12 cellular contexts compared by ENCODE assay signal in genomic region chr6:91299544-91300491, GRCh38.
DNase-seq lines count a peak whose midpoint lies in the region; ATAC-seq lines count a peak whose summit lies in the region.
"Had no signal": no experiment of that assay in that cellular context is flagged by ENCODE, and none has a peak within 500 bp of the region (broad histone marks: within the 10 kb centered on the region; RNA-seq: fewer than 3 reads in every experiment).

No MANE protein-coding gene starts in this region.

- peak; percentile 96 for ATAC-seq in Right ventricle myocardium inferior

- no peak overlapping the region for H3K4me3 ChIP-seq in urinary bladder (ENCODE audit: low read depth, low read length)

- no peaks in the 10 kb centered on the region for H3K4me1 ChIP-seq in urinary bladder (ENCODE audit: insufficient read depth)

- intact Hi-C loops in Right ventricle myocardium inferior (cut with DNase I), result no loop called here
- intact Hi-C loops in cardiac septum (cut with DNase I), result no loop called here

- no peaks in the 10 kb centered on the region for H3K36me3 ChIP-seq in urinary bladder (ENCODE audit: insufficient read depth)

- 59% methylated on average over 7 of the region's 7 CpGs for WGBS in urinary bladder

- peak overlapping the region; percentile 43 for H3K27ac ChIP-seq in urinary bladder (ENCODE audit: low read depth)
- H3K27ac ChIP-seq: epithelial cell of prostate had no signal

- DNase-seq in Right ventricle myocardium inferior (ENCODE audit: missing footprints), result no peak
- no peak for DNase-seq in cardiac septum (ENCODE audit: low spot score)
- DNase-seq in brain pericyte (ENCODE audit: low read depth, low spot score), result peak; percentile 97
- DNase-seq in kidney tubule cell (ENCODE audit: low spot score), result peak; percentile 72
- no peak for DNase-seq in SW 1271 (lab: John Stamatoyannopoulos, UW)
- no peak for DNase-seq in NAMALWA (ENCODE audit: low spot score)
- no peak for DNase-seq in putamen (ENCODE audit: low spot score)
- DNase-seq: ACHN; activated naive CD4-positive, alpha-beta T cell treated with anti-CD3 and anti-CD28 coated beads, Interleukin-2, amount 50 U/mL, for 16 hours; Kasumi-1 had no signal

Comparison
In these comparisons a context has a peak if more than half of its experiments do, and no peak if none do; other contexts are left out.
1. DNase-seq: peak in brain pericyte (single experiment) and kidney tubule cell (single experiment); none in Right ventricle myocardium inferior (single experiment), cardiac septum (single experiment), SW 1271 (0 of 2), NAMALWA (single experiment) and putamen (single experiment).